Comparison of ENCODE assay signal across 8 cellular contexts in genomic region chr3:15205934-15206661, GRCh38. TPM values are rescaled to one million over a fixed set of nuclear protein-coding genes. Genes with fewer than 3 reads are reported as not detected.
A peak's percentile ranks its signal among the peaks of the same experiment; 100 is the strongest.
DNase-seq lines count a peak whose midpoint lies in the region; TF ChIP-seq lines count a peak whose summit lies in the region.

Gene CAPN7, plus strand, starts transcription at chr3:15206246. Its CDS starts 250 bp downstream, at chr3:15206496.

- no peaks in the 10 kb centered on the region for H4K20me1 ChIP-seq in MM.1S (ENCODE audit: insufficient read depth, low read length)

- no peaks in the 10 kb centered on the region for H3K9me2 ChIP-seq in MM.1S (replicated peaks; ENCODE audit: insufficient read depth, low read length)

- H3K27me3 ChIP-seq in H7 (ENCODE audit: control insufficient read depth, insufficient read depth, low read length), result no peaks in the 10 kb centered on the region
- no peaks in the 10 kb centered on the region for H3K27me3 ChIP-seq in MM.1S (replicated peaks; ENCODE audit: insufficient read depth, low read length)
- H3K27me3 ChIP-seq in parathyroid adenoma (ENCODE audit: control insufficient read depth, insufficient read depth, low read length), result no peaks in the 10 kb centered on the region

- DNase-seq in H7 (peak; percentile 93), MM.1S (peak; percentile 96), germinal center (ENCODE audit: low spot score) (peak; percentile 97), type B pancreatic cell (ENCODE audit: extremely low spot score, unreplicated experiment) (peak; percentile 94), NCI-H2029 (lab: John Stamatoyannopoulos, UW) (no peak)
- DNase-seq in activated T-helper 2 cell treated with anti-CD3 and anti-CD28 coated beads, Interferon-gamma antibody, Interleukin-2, Interleukin-4, amounts not matched to agents 10 μg/mL and 5 μg/mL and 100 μg/mL, durations not matched to agents 14 hours and 24 hours and 36 hours (ENCODE audit: low spot score), result peak; percentile 93

- peak within 1 kb of the TSS; percentile 91 for H3K4me3 ChIP-seq in H7 (ENCODE audit: insufficient read depth, low read depth, low read length)
- peak within 1 kb of the TSS; percentile 89 for H3K4me3 ChIP-seq in MM.1S (ENCODE audit: low read length)
- H3K4me3 ChIP-seq in parathyroid adenoma (ENCODE audit: low read depth, low read length), result peak within 1 kb of the TSS; percentile 98

- H3K27ac ChIP-seq in MM.1S (ENCODE audit: low read length) (peak within 1 kb of the TSS; percentile 73; the same call in 1 of the 2 replicates), parathyroid adenoma (peak within 1 kb of the TSS; percentile 96)

- H3K27me3 Mint-ChIP-seq in activated T-helper 2 cell treated with anti-CD3 and anti-CD28 coated beads, Interferon-gamma antibody, Interleukin-2, Interleukin-4, amounts not matched to agents 10 μg/mL and 5 μg/mL and 100 μg/mL, durations not matched to agents 14 hours and 24 hours and 36 hours (ENCODE audit: low read depth), result no peaks in the 10 kb centered on the region
- H3K27me3 Mint-ChIP-seq in type B pancreatic cell, result no peaks in the 10 kb centered on the region

- H3K4me1 ChIP-seq in ES-I3 (ENCODE audit: insufficient read depth, low read length) (peaks cover 9% of the 10 kb centered on the region; the same call in 1 of the 2 replicates), MM.1S (ENCODE audit: low read length) (peaks cover 11% of the 10 kb centered on the region), parathyroid adenoma (peaks cover 3% of the 10 kb centered on the region)

- H3K4me3 Mint-ChIP-seq in activated T-helper 2 cell treated with anti-CD3 and anti-CD28 coated beads, Interferon-gamma antibody, Interleukin-2, Interleukin-4, amounts not matched to agents 10 μg/mL and 5 μg/mL and 100 μg/mL, durations not matched to agents 14 hours and 24 hours and 36 hours (ENCODE audit: low read depth), result peak within 1 kb of the TSS; percentile 96
- H3K4me3 Mint-ChIP-seq in type B pancreatic cell, result peak within 1 kb of the TSS; percentile 92

- H3K9me3 ChIP-seq in ES-I3 (ENCODE audit: control insufficient read depth, insufficient read depth, low read length) (no peaks in the 10 kb centered on the region), MM.1S (replicated peaks; ENCODE audit: insufficient read depth, low read length) (no peaks in the 10 kb centered on the region), parathyroid adenoma (ENCODE audit: control insufficient read depth, low read length) (no peaks in the 10 kb centered on the region)

- H3K4me2 ChIP-seq in MM.1S (ENCODE audit: low read depth, low read length), result peak within 1 kb of the TSS; percentile 73
- H3K4me2 ChIP-seq in parathyroid adenoma (ENCODE audit: low read length), result peak within 1 kb of the TSS; percentile 99

- peaks cover 45% of the 10 kb centered on the region for H3K79me2 ChIP-seq in MM.1S (ENCODE audit: low read length)
- H3K79me2 ChIP-seq in parathyroid adenoma, result peaks cover 16% of the 10 kb centered on the region

- intact Hi-C loops in activated T-helper 2 cell treated with anti-CD3 and anti-CD28 coated beads, Interferon-gamma antibody, Interleukin-2, Interleukin-4, amounts not matched to agents 10 μg/mL and 5 μg/mL and 100 μg/mL, durations not matched to agents 14 hours and 24 hours and 36 hours (cut with micrococcal nuclease), result loop anchor here (1.0 to 10.0 kb wide), 9 partner anchors 41 to 1039 kb away; partner anchors contain the start of genes CCDC174, MRPS25, NR2C2 and RBSN

- H3K9ac ChIP-seq in ES-I3 (ENCODE audit: low read depth, low read length) (peak within 1 kb of the TSS; percentile 65), MM.1S (ENCODE audit: low read length) (peak within 1 kb of the TSS; percentile 92), parathyroid adenoma (peak within 1 kb of the TSS; percentile 82)

- TF ChIP-seq CTCF in MM.1S (IDR thresholded peaks at IDR 0.05; ENCODE audit: low read length) (peak; percentile 43), parathyroid adenoma (IDR thresholded peaks at IDR 0.05) (peak; percentile 62), type B pancreatic cell (conservative IDR thresholded peaks at IDR 0.05) (peak; percentile 61)

- no peaks in the 10 kb centered on the region for H3K36me3 ChIP-seq in ES-I3 (ENCODE audit: insufficient read depth, low read length)
- H3K36me3 ChIP-seq in H7 (replicated peaks; ENCODE audit: control insufficient read depth, insufficient read depth, low read length), result no peaks in the 10 kb centered on the region
- 0 out of 2 replicates have a peak, but pooled peaks cover 3% of the 10 kb centered on the region for H3K36me3 ChIP-seq in MM.1S (replicated peaks; ENCODE audit: insufficient read depth, low read length)
- no peaks in the 10 kb centered on the region for H3K36me3 ChIP-seq in parathyroid adenoma (ENCODE audit: control insufficient read depth, insufficient read depth, low read length)

- H3K9me3 Mint-ChIP-seq in activated T-helper 2 cell treated with anti-CD3 and anti-CD28 coated beads, Interferon-gamma antibody, Interleukin-2, Interleukin-4, amounts not matched to agents 10 μg/mL and 5 μg/mL and 100 μg/mL, durations not matched to agents 14 hours and 24 hours and 36 hours, result no peaks in the 10 kb centered on the region
- no peaks in the 10 kb centered on the region for H3K9me3 Mint-ChIP-seq in type B pancreatic cell

- H3F3A ChIP-seq in MM.1S (ENCODE audit: insufficient read depth, low read length), result peaks cover 14% of the 10 kb centered on the region

- H2AFZ ChIP-seq in MM.1S (ENCODE audit: low read length) (peak within 1 kb of the TSS; percentile 95), parathyroid adenoma (peak within 1 kb of the TSS; percentile 98)

- peaks cover 31% of the 10 kb centered on the region for H3K4me1 Mint-ChIP-seq in activated T-helper 2 cell treated with anti-CD3 and anti-CD28 coated beads, Interferon-gamma antibody, Interleukin-2, Interleukin-4, amounts not matched to agents 10 μg/mL and 5 μg/mL and 100 μg/mL, durations not matched to agents 14 hours and 24 hours and 36 hours (ENCODE audit: low read depth)
- peaks cover 12% of the 10 kb centered on the region for H3K4me1 Mint-ChIP-seq in type B pancreatic cell (ENCODE audit: unreplicated experiment)

- H3K36me3 Mint-ChIP-seq in activated T-helper 2 cell treated with anti-CD3 and anti-CD28 coated beads, Interferon-gamma antibody, Interleukin-2, Interleukin-4, amounts not matched to agents 10 μg/mL and 5 μg/mL and 100 μg/mL, durations not matched to agents 14 hours and 24 hours and 36 hours (ENCODE audit: low read depth), result peaks cover 21% of the 10 kb centered on the region
- H3K36me3 Mint-ChIP-seq in type B pancreatic cell, result no peaks in the 10 kb centered on the region

- H3K27ac Mint-ChIP-seq in activated T-helper 2 cell treated with anti-CD3 and anti-CD28 coated beads, Interferon-gamma antibody, Interleukin-2, Interleukin-4, amounts not matched to agents 10 μg/mL and 5 μg/mL and 100 μg/mL, durations not matched to agents 14 hours and 24 hours and 36 hours, result peak within 1 kb of the TSS; percentile 92
- peak within 1 kb of the TSS; percentile 90 for H3K27ac Mint-ChIP-seq in type B pancreatic cell

RNA-seq across cellular contexts. Expression of gene CAPN7, which starts in this region (rescaled TPM):
- 10.6 and 14.3 TPM in 2 replicates for total RNA-seq in H7 (2014; rRNA removed; shearing (Covaris generic))
- total RNA-seq in activated T-helper 2 cell treated with anti-CD3 and anti-CD28 coated beads, Interferon-gamma antibody, Interleukin-2, Interleukin-4, amounts not matched to agents 10 μg/mL and 5 μg/mL and 100 μg/mL, durations not matched to agents 14 hours and 24 hours and 36 hours, result 31.8 and 33.4 TPM in 2 replicates
- 37.9 and 41.9 TPM in 2 replicates for total RNA-seq in type B pancreatic cell (ENCODE audit: low replicate concordance)
